ENCODE assay signal across 15 cellular contexts in genomic region chr15:77528290-77528967, GRCh38.
DNase-seq lines count a peak whose midpoint lies in the region; ATAC-seq and TF ChIP-seq lines count a peak whose summit lies in the region.
"Had no signal": no experiment of that assay in that cellular context is flagged by ENCODE, and none has a peak within 500 bp of the region (broad histone marks: within the 10 kb centered on the region; RNA-seq: fewer than 3 reads in every experiment).

No MANE protein-coding gene starts in this region.

- H4K20me1 ChIP-seq in hepatocyte (ENCODE audit: insufficient read depth, poor library complexity, severe bottlenecking): no peaks in the 10 kb centered on the region

- POLR2A ChIA-PET in HEK293 (lab: Yijun Ruan, JAX): interaction anchor here (1.2 to 1.3 kb wide), 3 partner anchors 8 to 13 kb away, joined by 3 to 4 read pairs (median 4); no protein-coding TSS in a partner anchor

- H3K4me3 ChIP-seq in HEK293 (ENCODE audit: low read depth, low read length) (no peak overlapping the region), hepatocyte (no peak overlapping the region)
- H3K4me3 ChIP-seq: Peyer's patch, suprapubic skin had no signal

- intact Hi-C loops in posterior vena cava (cut with DNase I): no loop called here

- H3K36me3 ChIP-seq in HEK293 (ENCODE audit: control insufficient read depth in 2 of 2, insufficient read depth in 1 of 2, low read length in 2 of 2) (no peaks in the 10 kb centered on the region), hepatocyte (replicated peaks; ENCODE audit: insufficient read depth, low read depth) (no peaks in the 10 kb centered on the region)
- H3K36me3 ChIP-seq: Peyer's patch, suprapubic skin had no signal

- H3K27ac ChIP-seq in HEK293 (ENCODE audit: extremely low read depth, low read depth, low read length): peak overlapping the region; percentile 25; the same call in 1 of the 2 replicates
- H3K27ac ChIP-seq in hepatocyte: peak overlapping the region; percentile 89
- H3K27ac ChIP-seq: foreskin keratinocyte, suprapubic skin had no signal

- CTCF ChIA-PET in HEK293 (lab: Yijun Ruan, JAX): interaction anchor here (0.5 to 5.9 kb wide), 4 partner anchors 11 to 410 kb away, joined by 3 to 36 read pairs (median 3); no protein-coding TSS in a partner anchor

- DNase-seq in SK-N-DZ (ENCODE audit: low spot score): peak; percentile 63
- no peak for DNase-seq in hepatocyte (ENCODE audit: low spot score)
- peak; percentile 36 for DNase-seq in posterior vena cava (ENCODE audit: low spot score)
- DNase-seq in HUDEP-2 (lab: John Stamatoyannopoulos, UW; ENCODE audit: unreplicated experiment in 76 of 76): no peak
- no peak for DNase-seq in NCI-H1092 (lab: John Stamatoyannopoulos, UW)
- DNase-seq in SW480 (ENCODE audit: low spot score): no peak
- DNase-seq: activated CD4-positive, alpha-beta memory T cell treated with anti-CD3 and anti-CD28 coated beads for 36 hours; activated T-cell treated with anti-CD3 and anti-CD28 coated beads, Interleukin-2, amount 50 U/mL, for 24 hours; AML-193; foreskin keratinocyte; left colon had no signal

- no peaks in the 10 kb centered on the region for H3K9me3 ChIP-seq in HEK293 (ENCODE audit: control insufficient read depth, insufficient read depth, low read depth, low read length)
- no peaks in the 10 kb centered on the region for H3K9me3 ChIP-seq in hepatocyte (ENCODE audit: low read depth)
- H3K9me3 ChIP-seq: Peyer's patch, suprapubic skin had no signal

- no peaks in the 10 kb centered on the region for H3K9me2 ChIP-seq in hepatocyte (replicated peaks; ENCODE audit: insufficient read depth)

- WGBS in hepatocyte (ENCODE audit: low lambda C conversion rate, missing lambda C conversion rate): 82% methylated on average over 12 of the region's 12 CpGs

- H2AFZ ChIP-seq in hepatocyte: no peak overlapping the region

- H3K4me2 ChIP-seq in hepatocyte: peak overlapping the region; percentile 65

- TF ChIP-seq CTCF in HEK293 (tag by site-specific recombination; IDR thresholded peaks at IDR 0.05) (no peak), hepatocyte (IDR thresholded peaks at IDR 0.05; ENCODE audit: poor library complexity) (no peak)

- no peaks in the 10 kb centered on the region for H3K27me3 ChIP-seq in hepatocyte
- H3K27me3 ChIP-seq: Peyer's patch, suprapubic skin had no signal

- H3K4me1 ChIP-seq in HEK293 (ENCODE audit: control insufficient read depth, insufficient read depth, low read length): peaks cover 10% of the 10 kb centered on the region
- H3K4me1 ChIP-seq in hepatocyte (ENCODE audit: insufficient read depth): peaks cover 43% of the 10 kb centered on the region
- H3K4me1 ChIP-seq: foreskin keratinocyte had no signal

- H3K79me2 ChIP-seq in hepatocyte: no peaks in the 10 kb centered on the region

- no peak for ATAC-seq in HG02642 (IDR thresholded peaks at IDR 0.05; ENCODE audit: poor library complexity, unreplicated experiment)
- ATAC-seq: foreskin keratinocyte, left colon had no signal

TF ChIP-seq in HEK293, 187 proteins besides CTCF, POLR2A, EP300 and RAD21:
- TF ChIP-seq, protein P1, sequence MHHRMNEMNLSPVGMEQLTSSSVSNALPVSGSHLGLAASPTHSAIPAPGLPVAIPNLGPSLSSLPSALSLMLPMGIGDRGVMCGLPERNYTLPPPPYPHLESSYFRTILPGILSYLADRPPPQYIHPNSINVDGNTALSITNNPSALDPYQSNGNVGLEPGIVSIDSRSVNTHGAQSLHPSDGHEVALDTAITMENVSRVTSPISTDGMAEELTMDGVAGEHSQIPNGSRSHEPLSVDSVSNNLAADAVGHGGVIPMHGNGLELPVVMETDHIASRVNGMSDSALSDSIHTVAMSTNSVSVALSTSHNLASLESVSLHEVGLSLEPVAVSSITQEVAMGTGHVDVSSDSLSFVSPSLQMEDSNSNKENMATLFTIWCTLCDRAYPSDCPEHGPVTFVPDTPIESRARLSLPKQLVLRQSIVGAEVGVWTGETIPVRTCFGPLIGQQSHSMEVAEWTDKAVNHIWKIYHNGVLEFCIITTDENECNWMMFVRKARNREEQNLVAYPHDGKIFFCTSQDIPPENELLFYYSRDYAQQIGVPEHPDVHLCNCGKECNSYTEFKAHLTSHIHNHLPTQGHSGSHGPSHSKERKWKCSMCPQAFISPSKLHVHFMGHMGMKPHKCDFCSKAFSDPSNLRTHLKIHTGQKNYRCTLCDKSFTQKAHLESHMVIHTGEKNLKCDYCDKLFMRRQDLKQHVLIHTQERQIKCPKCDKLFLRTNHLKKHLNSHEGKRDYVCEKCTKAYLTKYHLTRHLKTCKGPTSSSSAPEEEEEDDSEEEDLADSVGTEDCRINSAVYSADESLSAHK (tag by site-specific recombination; IDR thresholded peaks at IDR 0.05): no peak
- peak; percentile 33; the same call in 1 of the 2 replicates for TF ChIP-seq ZNF341 (tag by site-specific recombination; IDR thresholded peaks at IDR 0.05; ENCODE audit: low read depth)
TF ChIP-seq in HEK293: peak in this region for 1.

Comparison
In these comparisons a context has a peak if more than half of its experiments do, and no peak if none do; other contexts are left out.
1. DNase-seq: peak in SK-N-DZ (single experiment) and posterior vena cava (single experiment); none in hepatocyte (single experiment), HUDEP-2 (0 of 76), NCI-H1092 (single experiment) and SW480 (single experiment).